In the genomic region with DNA sequence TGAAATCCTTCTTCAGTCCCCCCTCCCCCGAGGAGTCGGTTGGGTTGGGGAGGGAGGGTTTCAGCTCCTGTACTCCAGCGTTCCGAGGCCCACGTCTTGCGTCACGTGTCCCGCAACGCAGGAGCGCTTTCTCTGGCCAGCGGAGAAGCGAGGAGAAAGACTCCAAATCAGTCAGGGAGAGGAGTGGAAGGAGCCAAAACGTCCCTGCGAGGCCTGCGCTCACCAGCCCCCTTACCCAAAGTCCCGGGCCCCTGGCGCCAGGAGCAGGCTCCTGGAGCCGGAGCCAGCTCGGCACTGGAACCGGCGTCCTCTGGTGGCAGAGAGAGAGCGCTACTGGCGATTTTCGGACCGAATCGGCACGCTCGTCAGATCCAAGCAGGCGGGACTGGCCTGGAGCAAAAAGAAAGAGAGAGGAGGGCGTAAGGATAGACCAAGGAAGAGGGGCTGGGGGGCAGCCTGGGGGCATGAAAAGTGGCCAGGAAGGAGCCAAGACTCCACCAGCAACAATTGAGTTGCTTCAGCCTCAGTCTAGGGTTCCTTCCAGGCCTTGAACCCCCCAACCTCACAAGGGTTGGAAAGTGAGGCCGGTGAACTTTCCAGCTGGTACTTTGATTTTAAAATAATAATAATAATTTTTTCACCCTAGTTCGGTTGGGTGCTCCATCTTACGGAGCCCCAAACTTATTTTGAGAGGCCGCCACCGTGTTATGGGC, we compare ENCODE assay signal across 8 cellular contexts. TPM values are rescaled to one million over a fixed set of nuclear protein-coding genes. Genes with fewer than 3 reads are reported as not detected.
DNase-seq lines count a peak whose midpoint lies in the region; TF ChIP-seq lines count a peak whose summit lies in the region.

GNAS (plus strand) TSS at position 158 of the 713 bp plus-strand sequence.

- peaks cover 14% of the 10 kb centered on the region for H3K4me1 Mint-ChIP-seq in Caco-2 (ENCODE audit: low read depth, unreplicated experiment)
- H3K4me1 Mint-ChIP-seq in activated T-cell treated with anti-CD3 and anti-CD28 coated beads, Interleukin-2, amount 50 U/mL, for 24 hours (ENCODE audit: low read depth): peaks cover 40% of the 10 kb centered on the region

- peak; percentile 57 to 71 for TF ChIP-seq CTCF in Caco-2 (IDR thresholded peaks at IDR 0.05; ENCODE audit: insufficient read depth in 1 of 2, low read depth in 1 of 2, low read length in 1 of 2, severe bottlenecking in 1 of 2, unreplicated experiment in 1 of 2)
- no peak for TF ChIP-seq CTCF in subcutaneous adipose tissue (IDR thresholded peaks at IDR 0.05; ENCODE audit: low read depth)

- no peaks in the 10 kb centered on the region for H3K36me3 ChIP-seq in Caco-2 (ENCODE audit: control insufficient read depth, insufficient read depth, low read length)
- no peaks in the 10 kb centered on the region for H3K36me3 ChIP-seq in MG63

- no peaks in the 10 kb centered on the region for H3K4me1 ChIP-seq in Caco-2

- POLR2A ChIA-PET in Caco-2 (lab: Charles Lee): no interaction called here

- CTCF ChIA-PET in Caco-2 (lab: Charles Lee): interaction anchor here (0.6 to 1.8 kb wide), 2 partner anchors 18 to 84 kb away, joined by 3 to 6 read pairs; no protein-coding TSS in a partner anchor

- H3K4me3 ChIP-seq in Caco-2 (ENCODE audit: low read depth, low read length): peak within 1 kb of the TSS; percentile 49
- peak within 1 kb of the TSS; percentile 54 for H3K4me3 ChIP-seq in MG63

- peaks cover 25% of the 10 kb centered on the region for H3K9me3 ChIP-seq in Caco-2
- no peaks in the 10 kb centered on the region for H3K9me3 ChIP-seq in MG63

- H3K27me3 ChIP-seq in Caco-2 (replicated peaks; ENCODE audit: control insufficient read depth, insufficient read depth, low read length) (0 out of 2 replicates have a peak, but pooled peaks cover 1% of the 10 kb centered on the region), MG63 (peaks cover 19% of the 10 kb centered on the region)

- peak within 1 kb of the TSS; percentile 84 for H3K4me3 Mint-ChIP-seq in Caco-2 (ENCODE audit: unreplicated experiment)
- peak within 1 kb of the TSS; percentile 89 for H3K4me3 Mint-ChIP-seq in activated T-cell treated with anti-CD3 and anti-CD28 coated beads, Interleukin-2, amount 50 U/mL, for 24 hours

- no peaks in the 10 kb centered on the region for H3K9me3 Mint-ChIP-seq in Caco-2 (ENCODE audit: unreplicated experiment)
- no peaks in the 10 kb centered on the region for H3K9me3 Mint-ChIP-seq in activated T-cell treated with anti-CD3 and anti-CD28 coated beads, Interleukin-2, amount 50 U/mL, for 24 hours

- DNase-seq in Caco-2: peak; percentile 71 to 75
- peak; percentile 67 for DNase-seq in MG63
- DNase-seq in activated T-cell treated with anti-CD3 and anti-CD28 coated beads, Interleukin-2, amount 50 U/mL, for 24 hours: peak; percentile 75
- peak; percentile 48 for DNase-seq in fibroblast of gingiva (ENCODE audit: low read depth)
- no peak for DNase-seq in myocyte (ENCODE audit: low read depth)
- no peak for DNase-seq in SIG-M5 (lab: John Stamatoyannopoulos, UW)
- no peak for DNase-seq in SW 1271 (lab: John Stamatoyannopoulos, UW)

- intact Hi-C loops in Caco-2 (cut with micrococcal nuclease; ENCODE audit: unreplicated experiment): loop anchor here (5.0 kb wide), 1 partner anchor 200 kb away; the partner anchor contains the start of gene STX16

- H3K27ac Mint-ChIP-seq in Caco-2 (ENCODE audit: unreplicated experiment): no peak within 1 kb of the TSS
- no peak within 1 kb of the TSS for H3K27ac Mint-ChIP-seq in activated T-cell treated with anti-CD3 and anti-CD28 coated beads, Interleukin-2, amount 50 U/mL, for 24 hours

- peaks cover 19% of the 10 kb centered on the region for H3K27me3 Mint-ChIP-seq in Caco-2 (ENCODE audit: insufficient read depth, unreplicated experiment)
- H3K27me3 Mint-ChIP-seq in activated T-cell treated with anti-CD3 and anti-CD28 coated beads, Interleukin-2, amount 50 U/mL, for 24 hours: peaks cover 82% of the 10 kb centered on the region

- no peaks in the 10 kb centered on the region for H3K36me3 Mint-ChIP-seq in Caco-2 (ENCODE audit: insufficient read depth, unreplicated experiment)
- peaks cover 3% of the 10 kb centered on the region for H3K36me3 Mint-ChIP-seq in activated T-cell treated with anti-CD3 and anti-CD28 coated beads, Interleukin-2, amount 50 U/mL, for 24 hours (ENCODE audit: low read depth)

- no TSS peak for BruUV-seq in Caco-2 (replicated peaks; lab: Mats Ljungman, UMichigan)

RNA-seq across cellular contexts. Expression of gene GNAS, which starts in this region (rescaled TPM):
- total RNA-seq in Caco-2 (2022): 1,877 and 1,936 TPM in 2 replicates
- 494 and 560 TPM in 2 replicates for total RNA-seq in MG63 (2014; rRNA removed; shearing (Covaris generic); ENCODE audit: low replicate concordance)
- 684 and 714 TPM in 2 replicates for total RNA-seq in myocyte
- 1,372 TPM for polyA plus RNA-seq in myocyte (2012)
- total RNA-seq in subcutaneous adipose tissue: 1,000 to 10,000 TPM in 1 of 4 donors, 100 to 1,000 TPM in 3; 671 to 1,187 (median 863) TPM

Comparison
In these comparisons a context has a peak if more than half of its experiments do, and no peak if none do; other contexts are left out.
1. DNase-seq: peak in Caco-2 (2 of 2), MG63 (single experiment), activated T-cell treated with anti-CD3 and anti-CD28 coated beads, Interleukin-2, amount 50 U/mL, for 24 hours (single experiment) and fibroblast of gingiva (single experiment); none in myocyte (single experiment), SIG-M5 (single experiment) and SW 1271 (0 of 2).